23 cellular contexts compared by ENCODE assay signal in genomic region chr17:17415006-17415405, GRCh38.
DNase-seq lines count a peak whose midpoint lies in the region; ATAC-seq, FAIRE-seq and TF ChIP-seq lines count a peak whose summit lies in the region.
"Had no signal": no experiment of that assay in that cellular context is flagged by ENCODE, and none has a peak within 500 bp of the region (broad histone marks: within the 10 kb centered on the region; RNA-seq: fewer than 3 reads in every experiment).

No MANE protein-coding gene starts in this region.

- H3K9me3 ChIP-seq in astrocyte (ENCODE audit: insufficient read depth, low read depth, low read length): no peaks in the 10 kb centered on the region
- H3K9me3 ChIP-seq in smooth muscle cell (replicated peaks; ENCODE audit: low read depth): no peaks in the 10 kb centered on the region
- H3K9me3 ChIP-seq: right lobe of liver had no signal

- 95% methylated on average over 3 of the region's 3 CpGs for whole genome bisulfite sequencing in smooth muscle cell (ENCODE audit: low lambda C conversion rate)

- H3K4me3 Mint-ChIP-seq in HFFc6 (peak overlapping the region; percentile 79; the same call in 1 of the 2 replicates), astrocyte (ENCODE audit: unreplicated experiment) (no peak overlapping the region)
- H3K4me3 Mint-ChIP-seq in stimulated activated effector memory CD8-positive, alpha-beta T cell treated with anti-CD3 and anti-CD28 coated beads, Interleukin-12 subunit alpha, Interleukin-12 subunit beta, amount 100 ng/mL, for 72 hours: no peak overlapping the region
- H3K4me3 Mint-ChIP-seq: activated CD8-positive, alpha-beta T cell treated with anti-CD3 and anti-CD28 coated beads, Interleukin-2, amount 10 ng/mL, durations not matched to agents 7 days and 5 days; activated naive CD4-positive, alpha-beta T cell treated with anti-CD3 and anti-CD28 coated beads, Interleukin-2, amount 10 ng/mL, durations not matched to agents 7 days and 5 days; CD4-positive, alpha-beta memory T cell; memory B cell; nephron had no signal

- H3K36me3 ChIP-seq in astrocyte (ENCODE audit: insufficient read depth, low read length): no peaks in the 10 kb centered on the region
- no peaks in the 10 kb centered on the region for H3K36me3 ChIP-seq in smooth muscle cell (ENCODE audit: low read depth)
- H3K36me3 ChIP-seq: right lobe of liver had no signal

- H3K4me1 ChIP-seq in astrocyte (ENCODE audit: insufficient read depth, low read length) (peaks cover 40% of the 10 kb centered on the region), smooth muscle cell (ENCODE audit: low read depth) (no peaks in the 10 kb centered on the region)

- H3K27ac ChIP-seq in astrocyte (ENCODE audit: low read depth, low read length): no peak overlapping the region
- H3K27ac ChIP-seq in smooth muscle cell (ENCODE audit: low read depth): no peak overlapping the region

- FAIRE-seq in astrocyte (lab: Jason Lieb, UNC): no peak
- FAIRE-seq: G401.6 had no signal

- no peak overlapping the region for H2AFZ ChIP-seq in astrocyte (ENCODE audit: low read depth, low read length)
- no peak overlapping the region for H2AFZ ChIP-seq in smooth muscle cell (ENCODE audit: low read depth)

- H3K4me1 Mint-ChIP-seq in HFFc6 (ENCODE audit: low read depth) (peaks cover 63% of the 10 kb centered on the region), astrocyte (ENCODE audit: low read depth, unreplicated experiment) (peaks cover 9% of the 10 kb centered on the region)
- H3K4me1 Mint-ChIP-seq in stimulated activated effector memory CD8-positive, alpha-beta T cell treated with anti-CD3 and anti-CD28 coated beads, Interleukin-12 subunit alpha, Interleukin-12 subunit beta, amount 100 ng/mL, for 72 hours: peaks cover 36% of the 10 kb centered on the region

- ATAC-seq in stimulated activated effector memory CD8-positive, alpha-beta T cell treated with anti-CD3 and anti-CD28 coated beads, Interleukin-12 subunit alpha, Interleukin-12 subunit beta, amount 100 ng/mL, for 72 hours: no peak
- no peak for ATAC-seq in HG02642 (IDR thresholded peaks at IDR 0.05; ENCODE audit: poor library complexity, unreplicated experiment)
- ATAC-seq: activated CD8-positive, alpha-beta T cell treated with anti-CD3 and anti-CD28 coated beads, Interleukin-2, amount 10 ng/mL, durations not matched to agents 7 days and 5 days; right lobe of liver had no signal

- peak overlapping the region; percentile 81 for H3K27ac Mint-ChIP-seq in HFFc6
- H3K27ac Mint-ChIP-seq in astrocyte (ENCODE audit: unreplicated experiment): no peak overlapping the region
- peak overlapping the region; percentile 85 for H3K27ac Mint-ChIP-seq in stimulated activated effector memory CD8-positive, alpha-beta T cell treated with anti-CD3 and anti-CD28 coated beads, Interleukin-12 subunit alpha, Interleukin-12 subunit beta, amount 100 ng/mL, for 72 hours
- H3K27ac Mint-ChIP-seq: activated CD8-positive, alpha-beta T cell treated with anti-CD3 and anti-CD28 coated beads, Interleukin-2, amount 10 ng/mL, durations not matched to agents 7 days and 5 days; activated naive CD4-positive, alpha-beta T cell treated with anti-CD3 and anti-CD28 coated beads, Interleukin-2, amount 10 ng/mL, durations not matched to agents 7 days and 5 days; CD4-positive, alpha-beta memory T cell; memory B cell had no signal

- DNase-seq in HFFc6 (no peak), astrocyte (ENCODE audit: low read depth) (no peak), fibroblast of peridontal ligament (ENCODE audit: extremely low read depth) (peak; percentile 60), smooth muscle cell (lab: John Stamatoyannopoulos, UW; ENCODE audit: unreplicated experiment) (no peak), Kasumi-1 (lab: John Stamatoyannopoulos, UW) (no peak), HUDEP-2 (lab: John Stamatoyannopoulos, UW; ENCODE audit: unreplicated experiment in 76 of 76) (no peak)
- DNase-seq in stimulated activated effector memory CD8-positive, alpha-beta T cell treated with anti-CD3 and anti-CD28 coated beads, Interleukin-12 subunit alpha, Interleukin-12 subunit beta, amount 100 ng/mL, for 72 hours (ENCODE audit: low spot score in 2 of 2): no peak
- DNase-seq: activated CD4-positive, alpha-beta T cell treated with anti-CD3 and anti-CD28 coated beads for 1 hour; activated CD8-positive, alpha-beta T cell treated with anti-CD3 and anti-CD28 coated beads, Interleukin-2, amount 10 ng/mL, durations not matched to agents 7 days and 5 days; activated naive CD4-positive, alpha-beta T cell treated with anti-CD3 and anti-CD28 coated beads, Interleukin-2, amount 10 ng/mL, durations not matched to agents 7 days and 5 days; activated T-cell treated with anti-CD3 and anti-CD28 coated beads, Interleukin-2, amount 50 U/mL, for 1 hour; CD4-positive, alpha-beta memory T cell; DMS153; effector CD4-positive, alpha-beta T cell; glutamatergic neuron; MV-4-11; NCI-H2171; NCI-H526; right lobe of liver had no signal

- H3K9ac ChIP-seq in astrocyte (ENCODE audit: low read length) (peak overlapping the region; percentile 55), smooth muscle cell (ENCODE audit: low read depth) (no peak overlapping the region)

- H3K9me3 Mint-ChIP-seq in HFFc6: no peaks in the 10 kb centered on the region
- H3K9me3 Mint-ChIP-seq in astrocyte (ENCODE audit: unreplicated experiment): peaks cover 5% of the 10 kb centered on the region
- H3K9me3 Mint-ChIP-seq in stimulated activated effector memory CD8-positive, alpha-beta T cell treated with anti-CD3 and anti-CD28 coated beads, Interleukin-12 subunit alpha, Interleukin-12 subunit beta, amount 100 ng/mL, for 72 hours: no peaks in the 10 kb centered on the region
- H3K9me3 Mint-ChIP-seq: CD4-positive, alpha-beta memory T cell had no signal

- H3K79me2 ChIP-seq in astrocyte (ENCODE audit: insufficient read depth, low read length): no peaks in the 10 kb centered on the region
- no peaks in the 10 kb centered on the region for H3K79me2 ChIP-seq in smooth muscle cell (ENCODE audit: low read depth)

- H3K4me2 ChIP-seq in astrocyte (ENCODE audit: low read length) (peak overlapping the region; percentile 84), smooth muscle cell (no peak overlapping the region)

- H3K36me3 Mint-ChIP-seq in HFFc6 (ENCODE audit: low read depth) (no peaks in the 10 kb centered on the region), astrocyte (ENCODE audit: low read depth, unreplicated experiment) (no peaks in the 10 kb centered on the region)
- no peaks in the 10 kb centered on the region for H3K36me3 Mint-ChIP-seq in stimulated activated effector memory CD8-positive, alpha-beta T cell treated with anti-CD3 and anti-CD28 coated beads, Interleukin-12 subunit alpha, Interleukin-12 subunit beta, amount 100 ng/mL, for 72 hours
- H3K36me3 Mint-ChIP-seq: activated naive CD4-positive, alpha-beta T cell treated with anti-CD3 and anti-CD28 coated beads, Interleukin-2, amount 10 ng/mL, durations not matched to agents 7 days and 5 days; CD4-positive, alpha-beta memory T cell; memory B cell had no signal

- TF ChIP-seq CTCF in HFFc6 (IDR thresholded peaks at IDR 0.05): no peak
- no peak for TF ChIP-seq CTCF in astrocyte (IDR thresholded peaks at IDR 0.05; ENCODE audit: insufficient read depth, low read depth, low read length)
- TF ChIP-seq CTCF in smooth muscle cell (IDR thresholded peaks at IDR 0.05; ENCODE audit: borderline replicate concordance, insufficient read depth, poor library complexity, severe bottlenecking): no peak

- H3F3A ChIP-seq in smooth muscle cell (ENCODE audit: low read depth): peaks cover 16% of the 10 kb centered on the region

- H3K27me3 ChIP-seq in astrocyte (ENCODE audit: insufficient read depth, low read length) (no peaks in the 10 kb centered on the region), smooth muscle cell (ENCODE audit: low read depth) (no peaks in the 10 kb centered on the region)
- H3K27me3 ChIP-seq: right lobe of liver had no signal

- H3K27me3 Mint-ChIP-seq in HFFc6 (ENCODE audit: insufficient read depth) (peaks cover 1% of the 10 kb centered on the region; the same call in 1 of the 2 replicates), astrocyte (ENCODE audit: low read depth, unreplicated experiment) (peaks cover 10% of the 10 kb centered on the region)

- H4K20me1 ChIP-seq in astrocyte (ENCODE audit: insufficient read depth, low read length) (no peaks in the 10 kb centered on the region), smooth muscle cell (ENCODE audit: low read depth) (no peaks in the 10 kb centered on the region)

- H3K4me3 ChIP-seq in astrocyte (ENCODE audit: insufficient read depth, low read depth, low read length): no peak overlapping the region
- H3K4me3 ChIP-seq in smooth muscle cell: no peak overlapping the region
- H3K4me3 ChIP-seq: right lobe of liver had no signal
